In genomic region chr1:39410915-39411436, GRCh38 we compare ENCODE assay signal across 8 cellular contexts.
A peak's percentile ranks its signal among the peaks of the same experiment; 100 is the strongest.
DNase-seq lines count a peak whose midpoint lies in the region; ATAC-seq and TF ChIP-seq lines count a peak whose summit lies in the region.

No MANE protein-coding gene starts in this region.

- H3K4me2 ChIP-seq in SU-DHL-6 (ENCODE audit: low read depth, low read length, poor library complexity, severe bottlenecking) = no peak overlapping the region

- no peaks in the 10 kb centered on the region for H4K20me1 ChIP-seq in SU-DHL-6 (ENCODE audit: low read depth, low read length)

- TF ChIP-seq RAD21 in Ishikawa (IDR thresholded peaks at IDR 0.05; ENCODE audit: low read depth) = peak; percentile 71

- no peak overlapping the region for H3K9ac ChIP-seq in SU-DHL-6 (ENCODE audit: low read length)

- H3K9me3 ChIP-seq in SU-DHL-6 (ENCODE audit: insufficient read depth, low read length) = no peaks in the 10 kb centered on the region

- peaks cover 21% of the 10 kb centered on the region for H3F3A ChIP-seq in SU-DHL-6 (ENCODE audit: insufficient read depth)

- H3K27me3 ChIP-seq in SU-DHL-6 (ENCODE audit: low read length) = no peaks in the 10 kb centered on the region

- TF ChIP-seq CTCF in SU-DHL-6 (IDR thresholded peaks at IDR 0.05; ENCODE audit: insufficient read depth, low read length, poor library complexity, severe bottlenecking) = peak; percentile 50

- H3K9me2 ChIP-seq in SU-DHL-6 (replicated peaks; ENCODE audit: insufficient read depth, low read length) = no peaks in the 10 kb centered on the region

- H3K4me3 ChIP-seq in SU-DHL-6 (ENCODE audit: insufficient read depth, low read length, poor library complexity, severe bottlenecking) = no peak overlapping the region

- ATAC-seq in HG02852 (IDR thresholded peaks at IDR 0.05; ENCODE audit: unreplicated experiment) = no peak
- ATAC-seq in HG03159 (IDR thresholded peaks at IDR 0.05; ENCODE audit: unreplicated experiment) = no peak

- peak; percentile 35 for DNase-seq in COLO829 (ENCODE audit: low spot score)
- DNase-seq in hepatic stellate cell (ENCODE audit: low spot score) = peak; percentile 84
- DNase-seq in retina = peak; percentile 37

- no peak overlapping the region for H2AFZ ChIP-seq in SU-DHL-6 (ENCODE audit: low read depth, low read length, severe bottlenecking)

- H3K27ac ChIP-seq in SU-DHL-6 (ENCODE audit: low read depth, low read length) = no peak overlapping the region
- peak overlapping the region; percentile 17 for H3K27ac ChIP-seq in angular gyrus (ENCODE audit: low read depth, low read length)

- TF ChIP-seq EP300 in Ishikawa (IDR thresholded peaks at IDR 0.05; ENCODE audit: borderline replicate concordance) = no peak

- 0 out of 2 replicates have a peak, but pooled peaks cover 3% of the 10 kb centered on the region for H3K79me2 ChIP-seq in SU-DHL-6 (ENCODE audit: insufficient read depth, low read length)

- H3K36me3 ChIP-seq in SU-DHL-6 (ENCODE audit: low read length) = 0 out of 2 replicates have a peak, but pooled peaks cover 3% of the 10 kb centered on the region

TF ChIP-seq in Ishikawa, 13 proteins besides CTCF, POLR2A, EP300 and RAD21:
- TF ChIP-seq CREB1 (IDR thresholded peaks at IDR 0.05; ENCODE audit: low read depth) (no peak), ZBTB7A (IDR thresholded peaks at IDR 0.05; ENCODE audit: low read depth) (no peak), CEBPB (IDR thresholded peaks at IDR 0.05) (no peak), MAX (IDR thresholded peaks at IDR 0.05) (no peak), TEAD4 (IDR thresholded peaks at IDR 0.05) (peak; percentile 49; the same call in 1 of the 2 replicates), FOXM1 (IDR thresholded peaks at IDR 0.05; ENCODE audit: borderline replicate concordance, low read depth) (no peak), NFIC (IDR thresholded peaks at IDR 0.05) (peak; percentile 74), USF1 (IDR thresholded peaks at IDR 0.05) (no peak), TCF12 (IDR thresholded peaks at IDR 0.05; ENCODE audit: low read depth) (no peak), TAF1 (IDR thresholded peaks at IDR 0.05; ENCODE audit: low read depth) (no peak), EGR1 (IDR thresholded peaks at IDR 0.05) (no peak), YY1 (IDR thresholded peaks at IDR 0.05; ENCODE audit: low read depth) (no peak), REST (IDR thresholded peaks at IDR 0.05; ENCODE audit: low read depth) (no peak)
